In the genomic region with DNA sequence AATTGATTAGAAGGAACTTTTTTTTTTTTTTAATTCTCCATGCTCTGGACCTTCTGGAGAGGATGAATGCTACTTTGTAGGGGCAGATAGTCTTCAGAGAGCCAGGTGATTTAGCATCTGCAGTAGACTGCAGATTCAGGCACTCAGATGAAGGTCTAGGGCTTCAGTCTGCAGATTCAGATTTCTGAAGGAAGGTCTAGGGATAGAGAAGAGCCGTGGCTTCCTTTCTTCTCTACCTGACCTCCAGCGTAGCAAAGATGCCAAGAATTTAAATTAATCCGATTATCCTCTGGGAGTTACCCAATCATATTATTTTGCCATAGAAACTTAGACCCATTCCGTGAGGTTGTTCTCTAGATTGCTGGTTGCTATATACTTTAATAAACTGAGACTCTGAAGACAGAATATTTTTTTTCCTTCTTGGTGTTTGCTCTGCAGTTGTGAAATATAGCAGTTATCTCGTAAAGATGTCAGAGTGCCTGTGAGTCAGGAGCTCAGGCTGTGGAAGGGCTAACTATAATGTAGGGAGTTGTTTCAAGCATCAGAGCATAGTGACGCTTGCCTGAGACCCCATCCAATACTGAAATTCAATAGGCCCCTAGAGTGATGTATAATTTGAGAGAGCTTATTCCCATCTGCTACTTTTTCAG, we compare ENCODE assay signal across 17 cellular contexts.
A peak's percentile ranks its signal among the peaks of the same experiment; 100 is the strongest.
DNase-seq lines count a peak whose midpoint lies in the region; TF ChIP-seq lines count a peak whose summit lies in the region.
"Had no signal": no experiment of that assay in that cellular context is flagged by ENCODE, and none has a peak within 500 bp of the region (broad histone marks: within the 10 kb centered on the region; RNA-seq: fewer than 3 reads in every experiment).

No MANE protein-coding gene starts in this region.

- H3K4me3 ChIP-seq in cardiac fibroblast (replicated peaks in 1 of 2; ENCODE audit: low read depth in 2 of 2, low read length in 2 of 2) (no peak overlapping the region), muscle layer of colon (ENCODE audit: low read depth in 1 of 2, low read length in 2 of 2) (no peak overlapping the region)
- H3K4me3 ChIP-seq: gastroesophageal sphincter had no signal

- peaks cover 14% of the 10 kb centered on the region for H3K4me1 ChIP-seq in muscle layer of colon (ENCODE audit: insufficient read depth, low read length)
- H3K4me1 ChIP-seq: gastroesophageal sphincter had no signal

- no peaks in the 10 kb centered on the region for H3K36me3 ChIP-seq in muscle layer of colon (ENCODE audit: insufficient read depth, low read length)

- H3K9me3 ChIP-seq in muscle layer of colon (ENCODE audit: low read length) = no peaks in the 10 kb centered on the region
- H3K9me3 ChIP-seq: gastroesophageal sphincter had no signal

- no peak for TF ChIP-seq CTCF in cardiac fibroblast (IDR thresholded peaks at IDR 0.05; ENCODE audit: low read depth, low read length)

- no peak overlapping the region for H3K9ac ChIP-seq in muscle layer of colon (ENCODE audit: low read length)

- peak overlapping the region; percentile 20 for H3K27ac ChIP-seq in muscle layer of colon (ENCODE audit: low read depth, low read length)
- H3K27ac ChIP-seq: gastroesophageal sphincter had no signal

- no peaks in the 10 kb centered on the region for H3K27me3 ChIP-seq in muscle layer of colon (ENCODE audit: control insufficient read depth in 1 of 2, insufficient read depth in 2 of 2, low read length in 2 of 2)
- H3K27me3 ChIP-seq: gastroesophageal sphincter had no signal

- DNase-seq in DMS 273 treated with DMSO at 0.1 percent for 48 hours (lab: John Stamatoyannopoulos, UW) (peak; percentile 85), NCI-H460 (ENCODE audit: extremely low read depth, low read depth) (peak; percentile 74), cardiac fibroblast (ENCODE audit: low read depth in 2 of 2) (peak; percentile 36 to 83), pons (ENCODE audit: low spot score) (no peak), KG1 (lab: John Stamatoyannopoulos, UW) (no peak), NCI-H2107 (lab: John Stamatoyannopoulos, UW) (no peak)
- no peak for DNase-seq in stimulated activated CD4-positive, alpha-beta T cell treated with anti-CD3 and anti-CD28 coated beads, Interleukin-4, amount 100 ng/mL, for 24 hours
- DNase-seq: activated T-cell treated with anti-CD3 and anti-CD28 coated beads, Interleukin-2, amount 50 U/mL, for 72 hours; C1 segment of cervical spinal cord; left ventricle myocardium superior; NCI-H1417; NK-92 treated with Interleukin-12 subunit alpha and Interleukin-12 subunit beta, amount 100 ng/mL, for 24 hours; occipital lobe; stimulated activated CD4-positive, alpha-beta T cell treated with anti-CD3 and anti-CD28 coated beads, Interleukin-4, amount 100 ng/mL, for 4 hours; T-helper 1 cell had no signal

Comparison
In these comparisons a context has a peak if more than half of its experiments do, and no peak if none do; other contexts are left out.
1. DNase-seq: peak in DMS 273 treated with DMSO at 0.1 percent for 48 hours (single experiment), NCI-H460 (single experiment) and cardiac fibroblast (2 of 2); none in pons (single experiment), stimulated activated CD4-positive, alpha-beta T cell treated with anti-CD3 and anti-CD28 coated beads, Interleukin-4, amount 100 ng/mL, for 24 hours (single experiment), KG1 (single experiment) and NCI-H2107 (single experiment).